20 cellular contexts compared by ENCODE assay signal in genomic region chr10:3131098-3131497, GRCh38. TPM values are rescaled to one million over a fixed set of nuclear protein-coding genes. Genes with fewer than 3 reads are reported as not detected.
A peak's percentile ranks its signal among the peaks of the same experiment; 100 is the strongest.
DNase-seq lines count a peak whose midpoint lies in the region; ATAC-seq and TF ChIP-seq lines count a peak whose summit lies in the region.
"Had no signal": no experiment of that assay in that cellular context is flagged by ENCODE, and none has a peak within 500 bp of the region (broad histone marks: within the 10 kb centered on the region; RNA-seq: fewer than 3 reads in every experiment).

No MANE protein-coding gene starts in this region.

- no peak for TF ChIP-seq CTCF in IMR-90 (conservative IDR thresholded peaks at IDR 0.05; ENCODE audit: low read depth, low read length)

- H3K36me3 Mint-ChIP-seq in activated T-helper 17 cell treated with anti-CD3 and anti-CD28 coated beads, Interleukin-2, amount 50 U/mL, for 72 hours (ENCODE audit: low read depth) = peaks cover 100% of the 10 kb centered on the region

- no peak overlapping the region for H3K4me2 ChIP-seq in IMR-90 (ENCODE audit: low read depth, low read length)

- H3K14ac ChIP-seq in IMR-90 (replicated peaks; ENCODE audit: low read depth, low read length) = no peak overlapping the region

- no peak overlapping the region for H4K5ac ChIP-seq in IMR-90 (ENCODE audit: low read depth, low read length)

- no TSS peak for BruUV-seq in IMR-90 (replicated peaks; lab: Mats Ljungman, UMichigan)

- ATAC-seq in IMR-90 (ENCODE audit: low read depth) (no peak), GM21423 (IDR thresholded peaks at IDR 0.05; ENCODE audit: unreplicated experiment) (no peak)
- no peak for ATAC-seq in activated T-helper 17 cell treated with anti-CD3 and anti-CD28 coated beads, Interleukin-2, amount 50 U/mL, for 72 hours (replicated peaks)
- ATAC-seq: lower lobe of right lung had no signal

- intact Hi-C loops in IMR-90 (cut with micrococcal nuclease) = no loop called here

- no peak overlapping the region for H3K56ac ChIP-seq in IMR-90 (ENCODE audit: extremely low read depth, insufficient read depth, low read length)

- H2AFZ ChIP-seq in IMR-90 (replicated peaks; ENCODE audit: low read length, poor library complexity) = no peak overlapping the region

- no peak overlapping the region for H4K91ac ChIP-seq in IMR-90 (ENCODE audit: insufficient read depth, low read depth, low read length)

- H3K4me1 Mint-ChIP-seq in activated T-helper 17 cell treated with anti-CD3 and anti-CD28 coated beads, Interleukin-2, amount 50 U/mL, for 72 hours = no peaks in the 10 kb centered on the region

- peaks cover 11% of the 10 kb centered on the region for H3K9me1 ChIP-seq in IMR-90 (ENCODE audit: insufficient read depth, low read length)

- H3K9me3 ChIP-seq in IMR-90 (ENCODE audit: control insufficient read depth, insufficient read depth, low read length) (no peaks in the 10 kb centered on the region), MG63 (no peaks in the 10 kb centered on the region)
- H3K9me3 ChIP-seq: esophagus muscularis mucosa, lower lobe of right lung, right atrium auricular region had no signal

- no peak overlapping the region for H2AK9ac ChIP-seq in IMR-90 (replicated peaks; ENCODE audit: low read depth, low read length, poor library complexity)

- H3K4me1 ChIP-seq in IMR-90 (ENCODE audit: control insufficient read depth, insufficient read depth, low read length) = no peaks in the 10 kb centered on the region

- H3K9ac ChIP-seq in IMR-90 (ENCODE audit: low read depth, low read length) = no peak overlapping the region

- H3K27me3 ChIP-seq in IMR-90 (ENCODE audit: control insufficient read depth, insufficient read depth, low read length) (no peaks in the 10 kb centered on the region), MG63 (no peaks in the 10 kb centered on the region)
- H3K27me3 ChIP-seq: esophagus muscularis mucosa, right atrium auricular region had no signal

- no peak overlapping the region for H3K4me3 Mint-ChIP-seq in activated T-helper 17 cell treated with anti-CD3 and anti-CD28 coated beads, Interleukin-2, amount 50 U/mL, for 72 hours
- H3K4me3 Mint-ChIP-seq: activated CD4-positive, alpha-beta T cell treated with anti-CD3 and anti-CD28 coated beads, Interleukin-2, amount 10 ng/mL, durations not matched to agents 24 days and 14 days; activated T-helper 1 cell treated with anti-CD3 and anti-CD28 coated beads, Interleukin-12 subunit alpha, Interleukin-12 subunit beta, Interleukin-2, Interleukin-4 antibody, amounts not matched to agents 30 ng/mL and 10 ng/mL and 1 ng/mL, durations not matched to agents 14 hours and 24 hours and 36 hours; nephron; type B pancreatic cell had no signal

- WGBS in IMR-90 (ENCODE audit: extremely low coverage in 2 of 2, insufficient read length in 1 of 2), 2 experiments = no CpG with 5 or more reads among the region's 4 CpGs

- peaks cover 25% of the 10 kb centered on the region for H4K20me1 ChIP-seq in IMR-90 (ENCODE audit: insufficient read depth, low read length)

- H3K4me3 ChIP-seq in IMR-90 (ENCODE audit: insufficient read depth, low read depth, low read length) (no peak overlapping the region), MG63 (no peak overlapping the region)
- H3K4me3 ChIP-seq: esophagus muscularis mucosa, lower lobe of right lung, right atrium auricular region had no signal

- H3K23ac ChIP-seq in IMR-90 (ENCODE audit: low read depth, low read length) = no peak overlapping the region

- H3K27ac ChIP-seq in IMR-90 (ENCODE audit: insufficient read depth, low read length) = no peak overlapping the region
- H3K27ac ChIP-seq: C4-2B, esophagus muscularis mucosa, lower lobe of right lung, right atrium auricular region had no signal

- no peak overlapping the region for H4K8ac ChIP-seq in IMR-90 (ENCODE audit: low read depth in 2 of 2, low read length in 2 of 2)

- H3K27me3 Mint-ChIP-seq in activated T-helper 17 cell treated with anti-CD3 and anti-CD28 coated beads, Interleukin-2, amount 50 U/mL, for 72 hours = no peaks in the 10 kb centered on the region
- H3K27me3 Mint-ChIP-seq: activated CD4-positive, alpha-beta T cell treated with anti-CD3 and anti-CD28 coated beads, Interleukin-2, amount 10 ng/mL, durations not matched to agents 24 days and 14 days; type B pancreatic cell had no signal

- no peak overlapping the region for H2BK120ac ChIP-seq in IMR-90 (ENCODE audit: low read depth, low read length)

- no peak overlapping the region for H3K18ac ChIP-seq in IMR-90 (ENCODE audit: low read depth, low read length)

- H3K9me3 Mint-ChIP-seq in activated T-helper 17 cell treated with anti-CD3 and anti-CD28 coated beads, Interleukin-2, amount 50 U/mL, for 72 hours = no peaks in the 10 kb centered on the region
- H3K9me3 Mint-ChIP-seq: activated CD4-positive, alpha-beta T cell treated with anti-CD3 and anti-CD28 coated beads, Interleukin-2, amount 10 ng/mL, durations not matched to agents 24 days and 14 days; activated T-helper 1 cell treated with anti-CD3 and anti-CD28 coated beads, Interleukin-12 subunit alpha, Interleukin-12 subunit beta, Interleukin-2, Interleukin-4 antibody, amounts not matched to agents 30 ng/mL and 10 ng/mL and 1 ng/mL, durations not matched to agents 14 hours and 24 hours and 36 hours; nephron; type B pancreatic cell had no signal

- POLR2A ChIA-PET in IMR-90 (lab: Charles Lee; ENCODE audit: unreplicated experiment) = no interaction called here

- CTCF ChIA-PET in IMR-90 (lab: Yijun Ruan, JAX) = no interaction called here

- no peak overlapping the region for H2AK5ac ChIP-seq in IMR-90 (ENCODE audit: low read depth, low read length)

- in situ Hi-C loops in IMR-90 (cut with MboI; ENCODE audit: low sequenced_read_pairs) = no loop called here

- dilution Hi-C loops in IMR-90 (cut with HindIII; ENCODE audit: low sequenced_read_pairs, unreplicated experiment) = no loop called here

- peak overlapping the region; percentile 68 for H3K27ac Mint-ChIP-seq in activated T-helper 17 cell treated with anti-CD3 and anti-CD28 coated beads, Interleukin-2, amount 50 U/mL, for 72 hours
- H3K27ac Mint-ChIP-seq: activated CD4-positive, alpha-beta T cell treated with anti-CD3 and anti-CD28 coated beads, Interleukin-2, amount 10 ng/mL, durations not matched to agents 24 days and 14 days; nephron; type B pancreatic cell had no signal

- TF ChIP-seq POLR2A in IMR-90 (IDR thresholded peaks at IDR 0.05; ENCODE audit: low read depth, low read length) = no peak

- no peak overlapping the region for H3K4ac ChIP-seq in IMR-90 (ENCODE audit: low read depth, low read length)

- TF ChIP-seq RAD21 in IMR-90 (IDR thresholded peaks at IDR 0.05; ENCODE audit: low read length) = no peak

- H2BK5ac ChIP-seq in IMR-90 (ENCODE audit: low read depth, low read length, poor library complexity, severe bottlenecking) = no peak overlapping the region

- peaks cover 15 to 57% of the 10 kb centered on the region in 2 experiments for H3K79me1 ChIP-seq in IMR-90 (ENCODE audit: low read depth in 1 of 2, low read length in 2 of 2)

- DNase-seq in DMS53 (lab: John Stamatoyannopoulos, UW) (peak; percentile 96), IMR-90 (peak; percentile 65), kidney tubule cell (ENCODE audit: low spot score) (peak; percentile 46), activated gamma-delta T cell (lab: John Stamatoyannopoulos, UW) (no peak), MG63 (no peak), NCI-H226 (no peak)
- DNase-seq: activated CD4-positive, alpha-beta T cell treated with anti-CD3 and anti-CD28 coated beads, Interleukin-2, amount 10 ng/mL, durations not matched to agents 24 days and 14 days; cortex of kidney; lower lobe of right lung; NCI-H524; RPMI8226; stimulated activated CD4-positive, alpha-beta T cell treated with anti-CD3 and anti-CD28 coated beads, Interleukin-4, amount 100 ng/mL, for 24 hours had no signal

- H3K36me3 ChIP-seq in IMR-90 (ENCODE audit: control insufficient read depth, insufficient read depth, low read length) (peaks cover 81% of the 10 kb centered on the region), MG63 (peaks cover 67% of the 10 kb centered on the region)

- no peak overlapping the region for H2BK20ac ChIP-seq in IMR-90 (ENCODE audit: low read depth, low read length)

- no peak overlapping the region for H2BK15ac ChIP-seq in IMR-90 (ENCODE audit: low read depth, low read length)

TF ChIP-seq in IMR-90, 13 proteins besides CTCF, POLR2A, EP300 and RAD21:
- TF ChIP-seq NFE2L2 (IDR thresholded peaks at IDR 0.05; ENCODE audit: low read depth, low read length) (no peak), CEBPB (IDR thresholded peaks at IDR 0.05; ENCODE audit: low read depth, low read length) (peak; percentile 83)

RNA-seq across cellular contexts. Expression of gene PITRM1, which starts 41.5 kb away (rescaled TPM):
- 111 and 124 TPM in 2 replicates for total RNA-seq in IMR-90 (2012; rRNA removed)
- 92.3 and 97.1 TPM in 2 replicates for polyA plus RNA-seq in IMR-90 (2012; rRNA removed)
- polyA plus RNA-seq in IMR-90 (2012; cell fraction: cytosol; rRNA removed) = 54.3 and 69.2 TPM in 2 replicates
- 219 and 253 TPM in 2 replicates for polyA plus RNA-seq in IMR-90 (2012; cell fraction: nucleus; rRNA removed; ENCODE audit: low replicate concordance)
- 100 to 1,000 TPM; 160 to 169 TPM for total RNA-seq in activated T-helper 17 cell treated with anti-CD3 and anti-CD28 coated beads, Interleukin-2, amount 50 U/mL, for 72 hours
- 61.2 and 85.3 TPM in 2 replicates for total RNA-seq in MG63 (2014; rRNA removed; shearing (Covaris generic); ENCODE audit: low replicate concordance)

Comparison
In these comparisons a context has a peak if more than half of its experiments do, and no peak if none do; other contexts are left out.
1. DNase-seq: peak in DMS53 (single experiment), IMR-90 (single experiment) and kidney tubule cell (single experiment); none in activated gamma-delta T cell (single experiment), MG63 (single experiment) and NCI-H226 (single experiment).